ENCODE assay signal across 24 cellular contexts in genomic region chr17:43829738-43830137, GRCh38. TPM values are rescaled to one million over a fixed set of nuclear protein-coding genes. Genes with fewer than 3 reads are reported as not detected.
DNase-seq lines count a peak whose midpoint lies in the region; ATAC-seq and TF ChIP-seq lines count a peak whose summit lies in the region.
"Had no signal": no experiment of that assay in that cellular context is flagged by ENCODE, and none has a peak within 500 bp of the region (broad histone marks: within the 10 kb centered on the region; RNA-seq: fewer than 3 reads in every experiment).

No MANE protein-coding gene starts in this region.

- no peaks in the 10 kb centered on the region for H3K9me3 Mint-ChIP-seq in neural crest cell
- H3K9me3 Mint-ChIP-seq: CD4-positive, alpha-beta T cell; CD8-positive, alpha-beta memory T cell; HFFc6 had no signal

- peaks cover 62% of the 10 kb centered on the region for H3K36me3 ChIP-seq in left ventricle myocardium inferior
- H3K36me3 ChIP-seq in MM.1S (replicated peaks; ENCODE audit: insufficient read depth, low read length): no peaks in the 10 kb centered on the region
- peaks cover 0 to 7% (median 0%) of the 10 kb centered on the region in 6 donors for H3K36me3 ChIP-seq in spleen
- H3K36me3 ChIP-seq: BE2C had no signal

- no peak for ATAC-seq in Right ventricle myocardium inferior
- ATAC-seq: A549, GM23338 had no signal

- peak overlapping the region; percentile 76 for H3K4me3 Mint-ChIP-seq in neural crest cell
- H3K4me3 Mint-ChIP-seq: CD14-positive monocyte; CD4-positive, alpha-beta T cell; GM23338; HFFc6 had no signal

- intact Hi-C loops in left ventricle myocardium inferior (cut with micrococcal nuclease) (no loop called here), Right ventricle myocardium inferior (cut with DNase I) (loop anchor here (5.0 kb wide), 1 partner anchor 52 kb away; the partner anchor contains the start of gene DUSP3), spleen (cut with DNase I; ENCODE audit: low total_unique reads) (no loop called here)

- H2AFZ ChIP-seq in MM.1S (ENCODE audit: low read length): no peak overlapping the region
- H2AFZ ChIP-seq: GM23338 had no signal

- no peaks in the 10 kb centered on the region for H3F3A ChIP-seq in MM.1S (ENCODE audit: insufficient read depth, low read length)

- no peaks in the 10 kb centered on the region for H3K36me3 Mint-ChIP-seq in neural crest cell (ENCODE audit: low read depth)
- H3K36me3 Mint-ChIP-seq: CD8-positive, alpha-beta memory T cell had no signal

- DNase-seq in left ventricle myocardium inferior: no peak
- DNase-seq in Right ventricle myocardium inferior (ENCODE audit: missing footprints): no peak
- DNase-seq in MM.1S: peak; percentile 1
- no peak for DNase-seq in neural crest cell (ENCODE audit: low read depth, low spot score)
- DNase-seq in spleen: peak; percentile 29
- DNase-seq in GM20000 (ENCODE audit: low spot score): no peak
- no peak for DNase-seq in Kasumi-1 (lab: John Stamatoyannopoulos, UW)
- DNase-seq: 8988T; ACHN; AML-193; BE2C; CD4-positive, alpha-beta T cell; CD8-positive, alpha-beta memory T cell; DMS 273 treated with DMSO at 0.1 percent for 48 hours; DMS79; EL; GDM1; HFFc6 had no signal

- H3K27me3 ChIP-seq in left ventricle myocardium inferior (ENCODE audit: low read depth): no peaks in the 10 kb centered on the region
- H3K27me3 ChIP-seq in MM.1S (replicated peaks; ENCODE audit: insufficient read depth, low read length): peaks cover 63% of the 10 kb centered on the region
- H3K27me3 ChIP-seq in spleen (replicated peaks in 1 of 7): peaks cover 0 to 38% (median 16%) of the 10 kb centered on the region in 7 donors

- H3K4me3 ChIP-seq in left ventricle myocardium inferior: peak overlapping the region; percentile 78
- no peak overlapping the region for H3K4me3 ChIP-seq in MM.1S (ENCODE audit: low read length)
- no peak overlapping the region for H3K4me3 ChIP-seq in spleen
- H3K4me3 ChIP-seq: A549; BLaER1 treated with 17β-estradiol and CSF1 and Interleukin-3, amounts not matched to agents 10 nM and 100 nM; GM12878; GM23338; HAP-1 had no signal

- H3K9ac ChIP-seq in MM.1S (ENCODE audit: low read length): no peak overlapping the region
- H3K9ac ChIP-seq: BLaER1 treated with 17β-estradiol and CSF1 and Interleukin-3, amounts not matched to agents 10 nM and 100 nM had no signal

- TF ChIP-seq POLR2A in spleen (IDR thresholded peaks at IDR 0.05): no peak

- H3K4me1 Mint-ChIP-seq in neural crest cell: peaks cover 39% of the 10 kb centered on the region

- no peak overlapping the region for H3K4me2 ChIP-seq in MM.1S (ENCODE audit: low read depth, low read length)
- H3K4me2 ChIP-seq: A549, GM23338 had no signal

- no peak overlapping the region for H3K27ac Mint-ChIP-seq in neural crest cell (ENCODE audit: unreplicated experiment)
- H3K27ac Mint-ChIP-seq: CD14-positive monocyte; CD4-positive, alpha-beta T cell; CD8-positive, alpha-beta memory T cell; GM23338; HFFc6 had no signal

- H4K20me1 ChIP-seq in MM.1S (ENCODE audit: insufficient read depth, low read length): no peaks in the 10 kb centered on the region

- H3K79me2 ChIP-seq in MM.1S (ENCODE audit: low read length): no peaks in the 10 kb centered on the region

- peaks cover 84% of the 10 kb centered on the region for H3K4me1 ChIP-seq in left ventricle myocardium inferior
- no peaks in the 10 kb centered on the region for H3K4me1 ChIP-seq in MM.1S (ENCODE audit: low read length)
- peaks cover 7 to 47% (median 26%) of the 10 kb centered on the region in 6 donors for H3K4me1 ChIP-seq in spleen
- H3K4me1 ChIP-seq: BE2C had no signal

- no peak for TF ChIP-seq CTCF in left ventricle myocardium inferior (IDR thresholded peaks at IDR 0.05; ENCODE audit: borderline replicate concordance)
- TF ChIP-seq CTCF in MM.1S (IDR thresholded peaks at IDR 0.05; ENCODE audit: low read length): no peak
- TF ChIP-seq CTCF in neural crest cell (conservative IDR thresholded peaks at IDR 0.05): no peak
- no peak for TF ChIP-seq CTCF in spleen (IDR thresholded peaks at IDR 0.05 in 8 of 11, conservative IDR thresholded peaks at IDR 0.05 in 3 of 11)
- TF ChIP-seq CTCF in GM20000 (IDR thresholded peaks at IDR 0.05; ENCODE audit: extremely low read depth, missing control alignments): no peak

- H3K9me2 ChIP-seq in MM.1S (replicated peaks; ENCODE audit: insufficient read depth, low read length): no peaks in the 10 kb centered on the region

- H3K27ac ChIP-seq in left ventricle myocardium inferior (replicated peaks): peak overlapping the region; percentile 93
- H3K27ac ChIP-seq in MM.1S (ENCODE audit: low read length): no peak overlapping the region
- H3K27ac ChIP-seq in spleen: no peak overlapping the region
- H3K27ac ChIP-seq: A549; BLaER1 treated with 17β-estradiol and CSF1 and Interleukin-3, amounts not matched to agents 10 nM and 100 nM had no signal

- peaks cover 16% of the 10 kb centered on the region for H3K27me3 Mint-ChIP-seq in neural crest cell (ENCODE audit: low read depth)

- WGBS in spleen, 5 donors: 87 to 95% (median 94%) methylated on average over 10 to 14 of the region's 14 CpGs

- H3K9me3 ChIP-seq in left ventricle myocardium inferior (replicated peaks) (peaks cover 6% of the 10 kb centered on the region), MM.1S (replicated peaks; ENCODE audit: insufficient read depth, low read length) (no peaks in the 10 kb centered on the region), spleen (no peaks in the 10 kb centered on the region)
- H3K9me3 ChIP-seq: A549; BE2C; BLaER1 treated with 17β-estradiol and CSF1 and Interleukin-3, amounts not matched to agents 10 nM and 100 nM; HAP-1 had no signal

RNA-seq across cellular contexts. Expression of gene MPP3, which starts 3.2 kb away (rescaled TPM):
- total RNA-seq in left ventricle myocardium inferior: 35.2 TPM
- total RNA-seq in Right ventricle myocardium inferior: 43.0 TPM
- 13.8 and 14.4 TPM in 2 replicates for total RNA-seq in neural crest cell
- 10 to 100 TPM in 2 of 7 donors, 1 to 10 TPM in 5; 3.3 to 23.9 (median 9.7) TPM for total RNA-seq in spleen
- polyA plus RNA-seq in spleen: 1 to 10 TPM; 1.9 to 7.1 (median 5.7) TPM
- total RNA-seq: GM12878 had no signal
- polyA plus RNA-seq: CD14-positive monocyte; CD8-positive, alpha-beta memory T cell; GM12878 had no signal

RNA-seq across cellular contexts. Expression of gene CD300LG, which starts 17.2 kb away (rescaled TPM):
- 12.6 TPM for total RNA-seq in left ventricle myocardium inferior
- total RNA-seq in Right ventricle myocardium inferior: 16.6 TPM
- total RNA-seq in neural crest cell: not detected in 2 replicates
- total RNA-seq in spleen: 1 to 10 TPM in 6 of 7 donors, under 1 TPM in 1; 0.77 to 5.3 (median 3.6) TPM
- polyA plus RNA-seq in spleen: 1 to 10 TPM in 1 of 3 donors, under 1 TPM in 2; 0.33 to 1.7 (median 0.73) TPM
- total RNA-seq: CD4-positive, alpha-beta T cell; CD8-positive, alpha-beta memory T cell; GM12878; GM23338; HFFc6 had no signal
- polyA plus RNA-seq: A549; CD14-positive monocyte; CD8-positive, alpha-beta memory T cell; GM12878; GM23338 had no signal

RNA-seq across cellular contexts. Expression of gene CFAP97D1, which starts 49.5 kb away (rescaled TPM):
- total RNA-seq in left ventricle myocardium inferior (0.05 TPM), Right ventricle myocardium inferior (not detected), neural crest cell (not detected in 2 replicates), spleen (under 1 TPM in 4 of 7 donors, not detected in 3; 0.17 to 0.32 (median 0.20) TPM)
- under 1 TPM in 1 of 3 donors, not detected in 2; 0.06 TPM for polyA plus RNA-seq in spleen
- total RNA-seq: CD4-positive, alpha-beta T cell; CD8-positive, alpha-beta memory T cell; GM12878; HFFc6 had no signal
- polyA plus RNA-seq: A549; CD14-positive monocyte; CD8-positive, alpha-beta memory T cell had no signal

RNA-seq across cellular contexts. Expression of gene DUSP3, which starts 51.0 kb away (rescaled TPM):
- total RNA-seq in left ventricle myocardium inferior (293 TPM), Right ventricle myocardium inferior (260 TPM), neural crest cell (33.3 and 33.8 TPM in 2 replicates), spleen (10 to 100 TPM; 55.0 to 96.2 (median 87.5) TPM)
- polyA plus RNA-seq in spleen: 10 to 100 TPM; 25.7 to 45.7 (median 32.1) TPM

Comparison
In these comparisons a context has a peak if more than half of its experiments do, and no peak if none do; other contexts are left out.
1. DNase-seq: peak in MM.1S (single experiment) and spleen (single experiment); none in left ventricle myocardium inferior (single experiment), Right ventricle myocardium inferior (single experiment), neural crest cell (single experiment), GM20000 (single experiment) and Kasumi-1 (0 of 2).